Comparison of ENCODE assay signal across 9 cellular contexts in the genomic region with DNA sequence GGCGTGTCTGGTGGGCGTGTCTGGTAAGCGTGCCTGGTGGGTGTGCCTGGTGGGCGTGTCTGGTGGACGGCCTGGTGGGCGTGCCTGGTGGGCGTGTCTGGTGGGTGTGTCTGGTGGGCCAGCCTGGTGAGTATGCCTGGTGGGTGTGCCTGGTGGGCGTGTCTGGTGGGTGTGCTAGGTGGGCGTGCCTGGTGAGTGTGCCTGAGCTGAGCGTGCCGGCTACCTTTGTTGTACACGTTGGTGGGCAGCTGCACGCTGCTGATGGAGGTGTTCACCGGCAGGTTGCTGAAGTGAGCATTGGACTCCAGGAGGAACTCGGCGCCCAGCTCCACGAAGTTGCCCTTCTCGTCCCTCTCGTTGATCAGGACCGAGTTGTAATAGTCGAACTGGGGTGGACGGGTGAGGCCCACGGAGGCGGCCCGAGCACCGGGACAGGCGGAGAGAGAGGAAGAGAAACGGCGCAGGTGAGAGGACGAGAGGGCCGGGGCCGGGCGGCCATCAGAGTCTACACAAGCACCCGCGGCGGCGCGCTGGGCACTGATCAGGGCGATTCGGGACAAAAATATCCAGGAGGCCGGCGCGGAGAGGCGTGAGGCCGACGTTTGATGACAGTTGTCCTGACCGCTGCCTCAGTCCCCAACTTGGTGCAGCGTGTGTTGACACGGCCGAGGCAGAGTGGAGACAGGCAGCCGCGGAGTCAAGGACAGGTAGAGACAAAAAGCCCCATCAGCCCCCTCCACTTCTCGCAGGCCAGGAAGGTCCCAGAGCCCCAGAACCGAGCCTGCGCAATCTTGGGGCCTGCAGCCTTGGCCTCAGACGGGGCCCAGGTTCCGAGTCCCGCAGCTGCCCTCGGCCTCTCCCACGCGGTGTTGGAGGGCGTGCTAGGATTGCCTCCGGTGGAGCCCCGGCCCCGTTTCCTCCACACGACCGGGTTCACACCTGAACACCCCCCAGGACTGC. TPM values are rescaled to one million over a fixed set of nuclear protein-coding genes. Genes with fewer than 3 reads are reported as not detected.
DNase-seq lines count a peak whose midpoint lies in the region; ATAC-seq and TF ChIP-seq lines count a peak whose summit lies in the region.
"Had no signal": no experiment of that assay in that cellular context is flagged by ENCODE, and none has a peak within 500 bp of the region (broad histone marks: within the 10 kb centered on the region; RNA-seq: fewer than 3 reads in every experiment).

No MANE protein-coding gene starts in this region.

- peaks cover 0 to 36% of the 10 kb centered on the region in 2 donors for H3K9me3 ChIP-seq in left lung
- H3K9me3 ChIP-seq in upper lobe of left lung: peaks cover 9 to 30% (median 13%) of the 10 kb centered on the region in 4 donors

- peaks cover 5% of the 10 kb centered on the region for H3K36me3 Mint-ChIP-seq in activated naive CD8-positive, alpha-beta T cell

- intact Hi-C loops in left lung (cut with DNase I): no loop called here

- H3K27me3 Mint-ChIP-seq in activated naive CD8-positive, alpha-beta T cell: peaks cover 8% of the 10 kb centered on the region

- H3K36me3 ChIP-seq in left lung (no peaks in the 10 kb centered on the region), upper lobe of left lung (no peaks in the 10 kb centered on the region)
- H3K36me3 ChIP-seq: cardiac muscle cell had no signal

- H3K4me1 Mint-ChIP-seq in activated naive CD8-positive, alpha-beta T cell (ENCODE audit: low read depth): peaks cover 7% of the 10 kb centered on the region
- H3K4me1 Mint-ChIP-seq: nephron had no signal

- no peak overlapping the region for H3K27ac ChIP-seq in left lung
- no peak overlapping the region for H3K27ac ChIP-seq in upper lobe of left lung
- H3K27ac ChIP-seq: cardiac muscle cell had no signal

- H3K4me3 ChIP-seq in left lung: no peak overlapping the region
- H3K4me3 ChIP-seq in upper lobe of left lung: peak overlapping the region in 2 of 4 donors; percentile 1 to 28
- H3K4me3 ChIP-seq: cardiac muscle cell had no signal

- H3K27me3 ChIP-seq in left lung: peaks cover 0 to 46% of the 10 kb centered on the region in 2 donors
- no peaks in the 10 kb centered on the region for H3K27me3 ChIP-seq in upper lobe of left lung
- H3K27me3 ChIP-seq: cardiac muscle cell had no signal

- peaks cover 34% of the 10 kb centered on the region for H3K9me3 Mint-ChIP-seq in activated naive CD8-positive, alpha-beta T cell (ENCODE audit: low read depth)

- DNase-seq in NCI-H2029 treated with DMSO at 0.1 percent for 48 hours (lab: John Stamatoyannopoulos, UW): peak; percentile 17
- peak; percentile 27 to 76 for DNase-seq in left lung
- peak in 1 of 2 donors; percentile 86 for DNase-seq in upper lobe of left lung
- DNase-seq in RKO (ENCODE audit: low spot score): no peak

- peak overlapping the region; percentile 46 for H3K27ac Mint-ChIP-seq in activated naive CD8-positive, alpha-beta T cell
- H3K27ac Mint-ChIP-seq: nephron had no signal

- peak; percentile 51 for ATAC-seq in left lung
- peak; percentile 12 to 36 for ATAC-seq in upper lobe of left lung (ENCODE audit: low FRiP score in 2 of 2)
- ATAC-seq in GM18907 (IDR thresholded peaks at IDR 0.05; ENCODE audit: unreplicated experiment): no peak
- no peak for ATAC-seq in HG02885 (IDR thresholded peaks at IDR 0.05; ENCODE audit: poor library complexity, unreplicated experiment)

- no peak for TF ChIP-seq POLR2A in upper lobe of left lung (IDR thresholded peaks at IDR 0.05)

- peak overlapping the region; percentile 81 for H3K4me3 Mint-ChIP-seq in activated naive CD8-positive, alpha-beta T cell
- H3K4me3 Mint-ChIP-seq: nephron had no signal

- TF ChIP-seq CTCF in left lung (IDR thresholded peaks at IDR 0.05): no peak
- no peak for TF ChIP-seq CTCF in upper lobe of left lung (IDR thresholded peaks at IDR 0.05)

- TF ChIP-seq EP300 in upper lobe of left lung (IDR thresholded peaks at IDR 0.05): no peak

- H3K4me1 ChIP-seq in left lung (peaks cover 0 to 4% of the 10 kb centered on the region in 2 donors), upper lobe of left lung (peaks cover 0 to 10% (median 4%) of the 10 kb centered on the region in 4 donors)

- 29 to 40% methylated on average over 47 to 66 of the region's 67 CpGs for WGBS in upper lobe of left lung, 2 donors

RNA-seq across cellular contexts. Expression of a gene that starts 10.5 kb away (rescaled TPM):
- total RNA-seq in left lung: 1 to 10 TPM; 2.6 to 6.5 TPM
- 1 to 10 TPM; 3.3 to 8.4 (median 7.0) TPM for total RNA-seq in upper lobe of left lung

Comparison
In these comparisons a context has a peak if more than half of its experiments do, and no peak if none do; other contexts are left out.
1. ATAC-seq: peak in left lung (single experiment) and upper lobe of left lung (2 of 2); none in GM18907 (single experiment) and HG02885 (single experiment).